ENCODE assay signal across 1 cellular context in the genomic region with DNA sequence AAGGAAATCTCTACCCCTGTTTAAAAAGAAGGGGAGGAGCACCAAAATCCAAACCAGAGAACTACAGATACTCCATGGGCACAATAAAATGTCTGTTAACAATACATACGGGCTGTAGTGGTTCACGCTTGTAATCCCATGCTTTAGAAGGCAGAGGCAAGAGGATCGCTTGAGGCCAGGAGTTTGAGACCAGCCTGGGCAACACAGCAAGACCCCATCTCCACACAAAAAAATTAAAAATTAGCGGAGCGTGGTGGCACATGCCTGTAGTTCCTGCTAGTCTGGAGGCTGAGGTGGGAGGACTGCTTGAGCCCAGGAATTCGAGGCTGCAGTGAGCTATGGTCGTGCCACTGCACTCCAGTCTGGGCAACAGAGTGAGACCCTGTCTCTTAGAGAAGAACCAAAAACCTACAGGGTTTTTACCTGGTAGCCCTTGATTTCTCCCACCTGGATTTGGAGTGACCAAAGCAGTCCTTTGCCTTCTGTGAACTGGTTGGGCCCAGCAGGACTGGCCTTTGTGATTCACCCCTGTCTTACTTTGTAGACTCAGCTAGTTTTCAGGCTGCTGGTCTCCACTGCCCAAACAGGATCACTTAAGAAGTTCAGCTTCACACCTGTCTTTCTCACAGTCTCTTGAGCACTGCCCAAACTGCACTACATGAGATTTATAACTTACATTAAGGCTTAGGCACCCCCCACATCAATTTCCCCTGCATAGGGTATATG.
TF ChIP-seq lines count a peak whose summit lies in the region.

No MANE protein-coding gene starts in this region.

TF ChIP-seq in GM23338, 12 proteins besides CTCF, POLR2A, EP300 and RAD21 (continued from another document):
- TF ChIP-seq, protein P1, sequence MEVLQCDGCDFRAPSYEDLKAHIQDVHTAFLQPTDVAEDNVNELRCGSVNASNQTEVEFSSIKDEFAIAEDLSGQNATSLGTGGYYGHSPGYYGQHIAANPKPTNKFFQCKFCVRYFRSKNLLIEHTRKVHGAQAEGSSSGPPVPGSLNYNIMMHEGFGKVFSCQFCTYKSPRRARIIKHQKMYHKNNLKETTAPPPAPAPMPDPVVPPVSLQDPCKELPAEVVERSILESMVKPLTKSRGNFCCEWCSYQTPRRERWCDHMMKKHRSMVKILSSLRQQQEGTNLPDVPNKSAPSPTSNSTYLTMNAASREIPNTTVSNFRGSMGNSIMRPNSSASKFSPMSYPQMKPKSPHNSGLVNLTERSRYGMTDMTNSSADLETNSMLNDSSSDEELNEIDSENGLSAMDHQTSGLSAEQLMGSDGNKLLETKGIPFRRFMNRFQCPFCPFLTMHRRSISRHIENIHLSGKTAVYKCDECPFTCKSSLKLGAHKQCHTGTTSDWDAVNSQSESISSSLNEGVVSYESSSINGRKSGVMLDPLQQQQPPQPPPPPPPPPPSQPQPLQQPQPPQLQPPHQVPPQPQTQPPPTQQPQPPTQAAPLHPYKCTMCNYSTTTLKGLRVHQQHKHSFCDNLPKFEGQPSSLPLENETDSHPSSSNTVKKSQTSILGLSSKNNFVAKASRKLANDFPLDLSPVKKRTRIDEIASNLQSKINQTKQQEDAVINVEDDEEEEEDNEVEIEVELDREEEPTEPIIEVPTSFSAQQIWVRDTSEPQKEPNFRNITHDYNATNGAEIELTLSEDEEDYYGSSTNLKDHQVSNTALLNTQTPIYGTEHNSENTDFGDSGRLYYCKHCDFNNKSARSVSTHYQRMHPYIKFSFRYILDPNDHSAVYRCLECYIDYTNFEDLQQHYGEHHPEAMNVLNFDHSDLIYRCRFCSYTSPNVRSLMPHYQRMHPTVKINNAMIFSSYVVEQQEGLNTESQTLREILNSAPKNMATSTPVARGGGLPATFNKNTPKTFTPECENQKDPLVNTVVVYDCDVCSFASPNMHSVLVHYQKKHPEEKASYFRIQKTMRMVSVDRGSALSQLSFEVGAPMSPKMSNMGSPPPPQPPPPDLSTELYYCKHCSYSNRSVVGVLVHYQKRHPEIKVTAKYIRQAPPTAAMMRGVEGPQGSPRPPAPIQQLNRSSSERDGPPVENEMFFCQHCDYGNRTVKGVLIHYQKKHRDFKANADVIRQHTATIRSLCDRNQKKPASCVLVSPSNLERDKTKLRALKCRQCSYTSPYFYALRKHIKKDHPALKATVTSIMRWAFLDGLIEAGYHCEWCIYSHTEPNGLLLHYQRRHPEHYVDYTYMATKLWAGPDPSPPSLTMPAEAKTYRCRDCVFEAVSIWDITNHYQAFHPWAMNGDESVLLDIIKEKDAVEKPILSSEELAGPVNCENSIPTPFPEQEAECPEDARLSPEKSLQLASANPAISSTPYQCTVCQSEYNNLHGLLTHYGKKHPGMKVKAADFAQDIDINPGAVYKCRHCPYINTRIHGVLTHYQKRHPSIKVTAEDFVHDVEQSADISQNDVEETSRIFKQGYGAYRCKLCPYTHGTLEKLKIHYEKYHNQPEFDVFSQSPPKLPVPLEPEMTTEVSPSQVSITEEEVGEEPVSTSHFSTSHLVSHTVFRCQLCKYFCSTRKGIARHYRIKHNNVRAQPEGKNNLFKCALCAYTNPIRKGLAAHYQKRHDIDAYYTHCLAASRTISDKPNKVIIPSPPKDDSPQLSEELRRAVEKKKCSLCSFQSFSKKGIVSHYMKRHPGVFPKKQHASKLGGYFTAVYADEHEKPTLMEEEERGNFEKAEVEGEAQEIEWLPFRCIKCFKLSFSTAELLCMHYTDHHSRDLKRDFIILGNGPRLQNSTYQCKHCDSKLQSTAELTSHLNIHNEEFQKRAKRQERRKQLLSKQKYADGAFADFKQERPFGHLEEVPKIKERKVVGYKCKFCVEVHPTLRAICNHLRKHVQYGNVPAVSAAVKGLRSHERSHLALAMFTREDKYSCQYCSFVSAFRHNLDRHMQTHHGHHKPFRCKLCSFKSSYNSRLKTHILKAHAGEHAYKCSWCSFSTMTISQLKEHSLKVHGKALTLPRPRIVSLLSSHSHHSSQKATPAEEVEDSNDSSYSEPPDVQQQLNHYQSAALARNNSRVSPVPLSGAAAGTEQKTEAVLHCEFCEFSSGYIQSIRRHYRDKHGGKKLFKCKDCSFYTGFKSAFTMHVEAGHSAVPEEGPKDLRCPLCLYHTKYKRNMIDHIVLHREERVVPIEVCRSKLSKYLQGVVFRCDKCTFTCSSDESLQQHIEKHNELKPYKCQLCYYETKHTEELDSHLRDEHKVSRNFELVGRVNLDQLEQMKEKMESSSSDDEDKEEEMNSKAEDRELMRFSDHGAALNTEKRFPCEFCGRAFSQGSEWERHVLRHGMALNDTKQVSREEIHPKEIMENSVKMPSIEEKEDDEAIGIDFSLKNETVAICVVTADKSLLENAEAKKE (CRISPR knock-in tag; IDR thresholded peaks at IDR 0.05), result no peak
- TF ChIP-seq EZH2 (IDR thresholded peaks at IDR 0.05; ENCODE audit: low read depth, unreplicated experiment) (no peak), NANOG (IDR thresholded peaks at IDR 0.05; ENCODE audit: borderline replicate concordance) (no peak), EZH2phosphoT487 (IDR thresholded peaks at IDR 0.05; ENCODE audit: unreplicated experiment) (no peak), JUNB (IDR thresholded peaks at IDR 0.05; ENCODE audit: unreplicated experiment) (no peak)
